1 cellular context compared by ENCODE assay signal in genomic region chr22:26648761-26649363, GRCh38.
TF ChIP-seq lines count a peak whose summit lies in the region.

No MANE protein-coding gene starts in this region.

TF ChIP-seq in GM23338, 12 proteins besides CTCF, POLR2A, EP300 and RAD21 (continued from another document):
- TF ChIP-seq REST (IDR thresholded peaks at IDR 0.05; ENCODE audit: unreplicated experiment) (no peak), EZH2phosphoT487 (IDR thresholded peaks at IDR 0.05; ENCODE audit: unreplicated experiment) (no peak), CREB1 (CRISPR knock-in tag; IDR thresholded peaks at IDR 0.05; ENCODE audit: low read depth) (no peak)
